ENCODE assay signal across 16 cellular contexts in genomic region chr17:45296833-45297124, GRCh38. TPM values are rescaled to one million over a fixed set of nuclear protein-coding genes. Genes with fewer than 3 reads are reported as not detected.
A peak's percentile ranks its signal among the peaks of the same experiment; 100 is the strongest.
DNase-seq lines count a peak whose midpoint lies in the region; ATAC-seq and TF ChIP-seq lines count a peak whose summit lies in the region.
"Had no signal": no experiment of that assay in that cellular context is flagged by ENCODE, and none has a peak within 500 bp of the region (broad histone marks: within the 10 kb centered on the region; RNA-seq: fewer than 3 reads in every experiment).

No MANE protein-coding gene starts in this region.

- H3K36me3 Mint-ChIP-seq in activated CD4-positive, alpha-beta T cell treated with anti-CD3 and anti-CD28 coated beads, Interleukin-2, amount 10 ng/mL, durations not matched to agents 7 days and 5 days (ENCODE audit: low read depth) = peaks cover 48% of the 10 kb centered on the region
- peaks cover 97% of the 10 kb centered on the region for H3K36me3 Mint-ChIP-seq in stimulated activated effector memory CD8-positive, alpha-beta T cell treated with anti-CD3 and anti-CD28 coated beads, Interleukin-12 subunit alpha, Interleukin-12 subunit beta, amount 100 ng/mL, for 72 hours

- H3K27me3 Mint-ChIP-seq in activated CD4-positive, alpha-beta T cell treated with anti-CD3 and anti-CD28 coated beads, Interleukin-2, amount 10 ng/mL, durations not matched to agents 7 days and 5 days = no peaks in the 10 kb centered on the region

- ATAC-seq in stimulated activated effector memory CD8-positive, alpha-beta T cell treated with anti-CD3 and anti-CD28 coated beads, Interleukin-12 subunit alpha, Interleukin-12 subunit beta, amount 100 ng/mL, for 72 hours = no peak
- ATAC-seq in HG03521 (IDR thresholded peaks at IDR 0.05; ENCODE audit: unreplicated experiment) = no peak
- ATAC-seq: HepG2 had no signal

- peak overlapping the region; percentile 75 for H3K27ac Mint-ChIP-seq in activated CD4-positive, alpha-beta T cell treated with anti-CD3 and anti-CD28 coated beads, Interleukin-2, amount 10 ng/mL, durations not matched to agents 7 days and 5 days
- H3K27ac Mint-ChIP-seq in stimulated activated effector memory CD8-positive, alpha-beta T cell treated with anti-CD3 and anti-CD28 coated beads, Interleukin-12 subunit alpha, Interleukin-12 subunit beta, amount 100 ng/mL, for 72 hours = peak overlapping the region; percentile 95
- H3K27ac Mint-ChIP-seq: nephron progenitor cell had no signal

- CTCF ChIA-PET in activated CD4-positive, alpha-beta T cell treated with anti-CD3 and anti-CD28 coated beads, Interleukin-2, amount 10 ng/mL, durations not matched to agents 7 days and 5 days (lab: Charles Lee) = interaction anchor here (1.9 kb wide), 1 partner anchor 13 kb away, joined by 5 read pairs; no protein-coding TSS in a partner anchor

- no peaks in the 10 kb centered on the region for H3K9me3 Mint-ChIP-seq in activated CD4-positive, alpha-beta T cell treated with anti-CD3 and anti-CD28 coated beads, Interleukin-2, amount 10 ng/mL, durations not matched to agents 7 days and 5 days
- no peaks in the 10 kb centered on the region for H3K9me3 Mint-ChIP-seq in stimulated activated effector memory CD8-positive, alpha-beta T cell treated with anti-CD3 and anti-CD28 coated beads, Interleukin-12 subunit alpha, Interleukin-12 subunit beta, amount 100 ng/mL, for 72 hours
- H3K9me3 Mint-ChIP-seq: nephron progenitor cell had no signal

- no peak for DNase-seq in activated CD4-positive, alpha-beta T cell treated with anti-CD3 and anti-CD28 coated beads, Interleukin-2, amount 10 ng/mL, durations not matched to agents 7 days and 5 days
- no peak for DNase-seq in activated CD4-positive, alpha-beta T cell treated with anti-CD3 and anti-CD28 coated beads for 4 hours
- peak in 1 of 3 donors; percentile 30 for DNase-seq in Peyer's patch
- DNase-seq in epithelial cell of prostate (ENCODE audit: low read depth, low spot score) = no peak
- no peak for DNase-seq in stimulated activated effector memory CD8-positive, alpha-beta T cell treated with anti-CD3 and anti-CD28 coated beads, Interleukin-12 subunit alpha, Interleukin-12 subunit beta, amount 100 ng/mL, for 72 hours (ENCODE audit: low spot score in 2 of 2)
- no peak for DNase-seq in inferior parietal cortex (ENCODE audit: extremely low spot score)
- DNase-seq in G401 (ENCODE audit: low spot score) = no peak
- DNase-seq: head of caudate nucleus; NCI-H2081 treated with DMSO at 0.1 percent for 48 hours; nephron progenitor cell; SIG-M5; stimulated activated CD4-positive, alpha-beta T cell treated with anti-CD3 and anti-CD28 coated beads, Interleukin-4, amount 100 ng/mL, for 24 hours; tibial artery had no signal

- no peaks in the 10 kb centered on the region for H3K27me3 ChIP-seq in Peyer's patch
- H3K27me3 ChIP-seq: tibial artery had no signal

- H3K4me3 ChIP-seq in Peyer's patch = no peak overlapping the region
- H3K4me3 ChIP-seq: tibial artery had no signal

- no peak for TF ChIP-seq POLR2A in Peyer's patch (IDR thresholded peaks at IDR 0.05)

- H3K9me3 ChIP-seq in Peyer's patch = no peaks in the 10 kb centered on the region
- H3K9me3 ChIP-seq: tibial artery had no signal

- no peaks in the 10 kb centered on the region for H3K36me3 ChIP-seq in Peyer's patch
- H3K36me3 ChIP-seq: tibial artery had no signal

- H3K4me3 Mint-ChIP-seq in activated CD4-positive, alpha-beta T cell treated with anti-CD3 and anti-CD28 coated beads, Interleukin-2, amount 10 ng/mL, durations not matched to agents 7 days and 5 days = no peak overlapping the region
- H3K4me3 Mint-ChIP-seq in stimulated activated effector memory CD8-positive, alpha-beta T cell treated with anti-CD3 and anti-CD28 coated beads, Interleukin-12 subunit alpha, Interleukin-12 subunit beta, amount 100 ng/mL, for 72 hours = peak overlapping the region; percentile 51
- H3K4me3 Mint-ChIP-seq: nephron progenitor cell had no signal

- no peak for TF ChIP-seq CTCF in Peyer's patch (IDR thresholded peaks at IDR 0.05)

- H3K27ac ChIP-seq in Peyer's patch (peak overlapping the region in 3 of 4 donors; percentile 71 to 82 (median 71)), epithelial cell of prostate (peak overlapping the region; percentile 59)
- H3K27ac ChIP-seq: tibial artery had no signal

- peaks cover 21 to 89% (median 38%) of the 10 kb centered on the region in 4 donors for H3K4me1 ChIP-seq in Peyer's patch

- peaks cover 84% of the 10 kb centered on the region for H3K4me1 Mint-ChIP-seq in activated CD4-positive, alpha-beta T cell treated with anti-CD3 and anti-CD28 coated beads, Interleukin-2, amount 10 ng/mL, durations not matched to agents 7 days and 5 days
- peaks cover 79% of the 10 kb centered on the region for H3K4me1 Mint-ChIP-seq in stimulated activated effector memory CD8-positive, alpha-beta T cell treated with anti-CD3 and anti-CD28 coated beads, Interleukin-12 subunit alpha, Interleukin-12 subunit beta, amount 100 ng/mL, for 72 hours

- POLR2A ChIA-PET in activated CD4-positive, alpha-beta T cell treated with anti-CD3 and anti-CD28 coated beads, Interleukin-2, amount 10 ng/mL, durations not matched to agents 7 days and 5 days (lab: Charles Lee) = no interaction called here

- in situ Hi-C loops in G401 (cut with HindIII; ENCODE audit: low sequenced_read_pairs) = no loop called here

RNA-seq across cellular contexts. Expression of gene MAP3K14, which starts 20.0 kb away (rescaled TPM):
- 10 to 100 TPM; 25.8 to 26.0 TPM for total RNA-seq in activated CD4-positive, alpha-beta T cell treated with anti-CD3 and anti-CD28 coated beads, Interleukin-2, amount 10 ng/mL, durations not matched to agents 7 days and 5 days
- 10 to 100 TPM; 16.5 to 30.4 (median 24.7) TPM for total RNA-seq in Peyer's patch
- total RNA-seq in G401 (2014; rRNA removed; shearing (Covaris generic)) = 17.5 and 17.8 TPM in 2 replicates

RNA-seq across cellular contexts. Expression of gene SPATA32, which starts 34.9 kb away (rescaled TPM):
- total RNA-seq in activated CD4-positive, alpha-beta T cell treated with anti-CD3 and anti-CD28 coated beads, Interleukin-2, amount 10 ng/mL, durations not matched to agents 7 days and 5 days = under 1 TPM; 0.27 to 0.67 TPM
- not detected for total RNA-seq in Peyer's patch
- not detected in 2 replicates for total RNA-seq in G401 (2014; rRNA removed; shearing (Covaris generic))
- total RNA-seq: chondrocyte, HepG2 had no signal
